ENCODE assay signal across 10 cellular contexts in genomic region chr7:101125989-101126650, GRCh38. TPM values are rescaled to one million over a fixed set of nuclear protein-coding genes. Genes with fewer than 3 reads are reported as not detected.
A peak's percentile ranks its signal among the peaks of the same experiment; 100 is the strongest.
DNase-seq lines count a peak whose midpoint lies in the region; ATAC-seq, FAIRE-seq and TF ChIP-seq lines count a peak whose summit lies in the region.
"Had no signal": no experiment of that assay in that cellular context is flagged by ENCODE, and none has a peak within 500 bp of the region (broad histone marks: within the 10 kb centered on the region; RNA-seq: fewer than 3 reads in every experiment).

No MANE protein-coding gene starts in this region.

- no peaks in the 10 kb centered on the region for H3K79me2 ChIP-seq in K562 (ENCODE audit: control insufficient read depth, insufficient read depth, low read length)

- no peak for TF ChIP-seq CTCF in K562 (IDR thresholded peaks at IDR 0.05 in 2 of 3, conservative IDR thresholded peaks at IDR 0.05 in 1 of 3; ENCODE audit: insufficient read depth in 2 of 3, low read depth in 1 of 3, low read length in 3 of 3)
- TF ChIP-seq CTCF in left lung (IDR thresholded peaks at IDR 0.05): no peak
- peak in 1 of 5 experiments; percentile 3 for TF ChIP-seq CTCF in tibial nerve (IDR thresholded peaks at IDR 0.05)

- H3K27me3 ChIP-seq in K562 (ENCODE audit: control insufficient read depth in 2 of 2, insufficient read depth in 2 of 2, low read length in 2 of 2): no peaks in the 10 kb centered on the region
- peaks cover 0 to 58% of the 10 kb centered on the region in 2 donors for H3K27me3 ChIP-seq in left lung
- H3K27me3 ChIP-seq in tibial nerve: no peaks in the 10 kb centered on the region

- peak overlapping the region; percentile 79; the same call in 1 of the 2 replicates for H3K4me2 ChIP-seq in K562 (ENCODE audit: insufficient read depth, low read length)

- H3K27me3 Mint-ChIP-seq in T-helper 2 cell treated with Interferon-gamma antibody and Interleukin-4, amounts not matched to agents 5 μg/mL and 100 μg/mL, for 36 hours (ENCODE audit: low read depth): peaks cover 44% of the 10 kb centered on the region
- H3K27me3 Mint-ChIP-seq in IgD-negative memory B cell: peaks cover 32% of the 10 kb centered on the region

- 56% methylated on average over 13 of the region's 15 CpGs for WGBS in K562 (ENCODE audit: insufficient coverage, low coverage, missing lambda C conversion rate)
- 25 to 44% methylated on average over 15 of the region's 15 CpGs for WGBS in tibial nerve, 2 donors

- H2AFZ ChIP-seq in K562 (ENCODE audit: low read depth, low read length): peak overlapping the region; percentile 94

- ATAC-seq in K562: peak; percentile 19
- peak; percentile 38 for ATAC-seq in left lung

- no peak for TF ChIP-seq RAD21 in K562 (CRISPR knock-in tag; conservative IDR thresholded peaks at IDR 0.05 in 1 of 2, IDR thresholded peaks at IDR 0.05 in 1 of 2)

- H3K27ac ChIP-seq in K562 (ENCODE audit: extremely low read depth, low read depth, low read length) (no peak overlapping the region), left lung (peak overlapping the region; percentile 63 to 83), tibial nerve (peak overlapping the region; percentile 29 to 81 (median 66))

- peaks cover 49% of the 10 kb centered on the region for H3K4me1 Mint-ChIP-seq in T-helper 2 cell treated with Interferon-gamma antibody and Interleukin-4, amounts not matched to agents 5 μg/mL and 100 μg/mL, for 36 hours (ENCODE audit: low read depth)
- H3K4me1 Mint-ChIP-seq in IgD-negative memory B cell: peaks cover 15 to 21% (median 17%) of the 10 kb centered on the region in 3 donors

- CTCF ChIA-PET in K562 (lab: Yijun Ruan, JAX; ENCODE audit: low intra/inter-chr PET ratio): no interaction called here

- H3K9ac ChIP-seq in K562 (ENCODE audit: insufficient read depth in 1 of 2, low read depth in 2 of 2, low read length in 2 of 2): peak overlapping the region; percentile 23 to 37; a peak in 2 of 4 replicates

- H3K4me3 Mint-ChIP-seq in T-helper 2 cell treated with Interferon-gamma antibody and Interleukin-4, amounts not matched to agents 5 μg/mL and 100 μg/mL, for 36 hours: peak overlapping the region; percentile 64
- H3K4me3 Mint-ChIP-seq in IgD-negative memory B cell: peak overlapping the region in 1 of 4 donors; percentile 73

- H3K4me1 ChIP-seq in K562 (replicated peaks in 1 of 2; ENCODE audit: control insufficient read depth in 2 of 2, insufficient read depth in 2 of 2, low read length in 2 of 2) (peaks cover 30 to 42% of the 10 kb centered on the region in 2 experiments), left lung (peaks cover 17 to 75% of the 10 kb centered on the region in 2 donors), tibial nerve (peaks cover 0 to 61% (median 25%) of the 10 kb centered on the region in 4 donors)

- no peaks in the 10 kb centered on the region for H3K36me3 Mint-ChIP-seq in T-helper 2 cell treated with Interferon-gamma antibody and Interleukin-4, amounts not matched to agents 5 μg/mL and 100 μg/mL, for 36 hours (ENCODE audit: low read depth)
- H3K36me3 Mint-ChIP-seq in IgD-negative memory B cell: no peaks in the 10 kb centered on the region

- DNase-seq in T-helper 2 cell treated with Interferon-gamma antibody and Interleukin-4, amounts not matched to agents 5 μg/mL and 100 μg/mL, for 36 hours (ENCODE audit: low spot score): no peak
- no peak for DNase-seq in T-helper 2 cell
- DNase-seq in K562 (ENCODE audit: extremely low read depth in 1 of 4, low spot score in 3 of 4): peak in 1 of 4 experiments; percentile 25
- DNase-seq in left lung: peak; percentile 75 to 77
- DNase-seq in tibial nerve (ENCODE audit: low spot score in 2 of 2): peak; percentile 47 to 65
- no peak for DNase-seq in stimulated activated CD4-positive, alpha-beta T cell treated with anti-CD3 and anti-CD28 coated beads, Interleukin-1b, Interleukin-23, amount 100 ng/mL, for 48 hours
- DNase-seq in NCI-H82 (lab: John Stamatoyannopoulos, UW): no peak

- in situ Hi-C loops in K562 (cut with MboI): no loop called here

- H3K27ac Mint-ChIP-seq in T-helper 2 cell treated with Interferon-gamma antibody and Interleukin-4, amounts not matched to agents 5 μg/mL and 100 μg/mL, for 36 hours: peak overlapping the region; percentile 18
- peak overlapping the region; percentile 2 to 20 (median 10) for H3K27ac Mint-ChIP-seq in IgD-negative memory B cell
- H3K27ac Mint-ChIP-seq: CD4-positive, alpha-beta T cell had no signal

- TF ChIP-seq EP300 in K562 (IDR thresholded peaks at IDR 0.05; ENCODE audit: low read length): no peak
- TF ChIP-seq EP300 in tibial nerve (IDR thresholded peaks at IDR 0.05): no peak

- POLR2A ChIA-PET in K562 (lab: Yijun Ruan, JAX): interaction anchor here (0.6 to 2.7 kb wide), 4 partner anchors 12 to 756 kb away, joined by 3 to 10 read pairs (median 4); no protein-coding TSS in a partner anchor

- H3K9me1 ChIP-seq in K562 (ENCODE audit: control insufficient read depth, insufficient read depth, low read length): no peaks in the 10 kb centered on the region

- BruUV-seq in K562 (replicated peaks; lab: Mats Ljungman, UMichigan): no TSS peak

- no peak for FAIRE-seq in K562 (lab: Jason Lieb, UNC)

- TF ChIP-seq POLR2A in K562 (conservative IDR thresholded peaks at IDR 0.05) (no peak), tibial nerve (IDR thresholded peaks at IDR 0.05) (no peak)

- H3K4me3 ChIP-seq in K562 (no peak overlapping the region), left lung (no peak overlapping the region), tibial nerve (peak overlapping the region in 1 of 4 donors; percentile 33)

- intact Hi-C loops in K562 (cut with micrococcal nuclease) (no loop called here), left lung (cut with DNase I) (no loop called here)

- no peaks in the 10 kb centered on the region for H3K9me3 Mint-ChIP-seq in T-helper 2 cell treated with Interferon-gamma antibody and Interleukin-4, amounts not matched to agents 5 μg/mL and 100 μg/mL, for 36 hours
- no peaks in the 10 kb centered on the region for H3K9me3 Mint-ChIP-seq in IgD-negative memory B cell
- H3K9me3 Mint-ChIP-seq: CD4-positive, alpha-beta T cell had no signal

- H3K36me3 ChIP-seq in K562 (ENCODE audit: control insufficient read depth, insufficient read depth, low read length) (no peaks in the 10 kb centered on the region), left lung (peaks cover 0 to 10% of the 10 kb centered on the region in 2 donors), tibial nerve (no peaks in the 10 kb centered on the region)

- no peaks in the 10 kb centered on the region for H4K20me1 ChIP-seq in K562 (replicated peaks; ENCODE audit: control insufficient read depth, insufficient read depth, low read length)

- H3K9me3 ChIP-seq in K562 (replicated peaks; ENCODE audit: control insufficient read depth, insufficient read depth, low read depth, low read length) (no peaks in the 10 kb centered on the region), left lung (no peaks in the 10 kb centered on the region), tibial nerve (no peaks in the 10 kb centered on the region)

RNA-seq across cellular contexts. Expression of gene SERPINE1, which starts 0.8 kb away (rescaled TPM):
- not detected for polyA plus RNA-seq in IgD-negative memory B cell
- 3.1 and 8.6 TPM in 2 replicates for total RNA-seq in K562 (2011; cell fraction: chromatin; rRNA removed; ENCODE audit: low replicate concordance)
- total RNA-seq in K562 (2011; cell fraction: nucleolus; rRNA removed): 5.8 and 14.3 TPM in 2 replicates
- total RNA-seq in K562 (2011; cell fraction: nucleoplasm; rRNA removed): 5.1 and 8.0 TPM in 2 replicates
- total RNA-seq in K562 (2014; rRNA removed): 0.73 and 0.91 TPM in 2 replicates
- 0.44 and 0.67 TPM in 2 replicates for total RNA-seq in K562 (2014; rRNA removed; fragmentation: Illumina TruSeq; extraction: Trizol)
- 0.22 and 0.23 TPM in 2 replicates for total RNA-seq in K562 (2015; rRNA removed; fragmentation: Illumina TruSeq; extraction: Trizol)
- total RNA-seq in K562 (2021): 0.98 and 1.3 TPM in 2 replicates
- polyA plus RNA-seq in K562 (2011; rRNA removed): 2.2 and 4.8 TPM in 2 replicates
- polyA plus RNA-seq in K562 (2011; cell fraction: cytosol; rRNA removed): 3.0 and 10.7 TPM in 2 replicates
- 1.2 and 5.4 TPM in 2 replicates for polyA plus RNA-seq in K562 (2011; cell fraction: nucleus; rRNA removed)
- polyA plus RNA-seq in K562 (2012): 2.2 and 4.3 TPM in 2 replicates
- polyA plus RNA-seq in K562 (2014; fragmentation: Illumina TruSeq; extraction: Trizol): 1.0 and 1.1 TPM in 2 replicates
- 1 to 10 TPM in 1 of 2 experiments, under 1 TPM in 1; 0.89 to 1.6 TPM for polyA plus RNA-seq in K562 (2014; fragmentation: Nextera tagmentation; extraction: Ambion mirVana)
- polyA plus RNA-seq in K562 (2014; rRNA removed): 0.54 and 0.62 TPM in 2 replicates
- polyA minus RNA-seq in K562 (2011; rRNA and poly(A)+ RNA removed): 1.5 and 6.2 TPM in 2 replicates
- 5.0 and 5.4 TPM in 2 replicates for polyA minus RNA-seq in K562 (2011; cell fraction: cytosol; rRNA and poly(A)+ RNA removed)
- 0.44 and 1.6 TPM in 2 replicates for polyA minus RNA-seq in K562 (2011; cell fraction: nucleus; rRNA and poly(A)+ RNA removed)
- 10 to 100 TPM; 59.4 to 80.5 TPM for total RNA-seq in left lung
- 10 to 100 TPM in 2 of 4 donors, 1 to 10 TPM in 2; 3.3 to 13.9 (median 8.1) TPM for total RNA-seq in tibial nerve

RNA-seq across cellular contexts. Expression of gene AP1S1, which starts 28.2 kb away (rescaled TPM):
- polyA plus RNA-seq in IgD-negative memory B cell: 8.3 TPM
- 16.8 and 29.1 TPM in 2 replicates for total RNA-seq in K562 (2011; cell fraction: chromatin; rRNA removed; ENCODE audit: low replicate concordance)
- 29.0 and 30.9 TPM in 2 replicates for total RNA-seq in K562 (2011; cell fraction: nucleolus; rRNA removed)
- 25.1 and 27.9 TPM in 2 replicates for total RNA-seq in K562 (2011; cell fraction: nucleoplasm; rRNA removed)
- 149 and 163 TPM in 2 replicates for total RNA-seq in K562 (2014; rRNA removed)
- total RNA-seq in K562 (2014; rRNA removed; fragmentation: Illumina TruSeq; extraction: Trizol): 68.6 and 77.7 TPM in 2 replicates
- total RNA-seq in K562 (2015; rRNA removed; fragmentation: Illumina TruSeq; extraction: Trizol): 71.8 and 71.9 TPM in 2 replicates
- total RNA-seq in K562 (2021): 89.4 and 91.2 TPM in 2 replicates
- polyA plus RNA-seq in K562 (2011; rRNA removed): 113 and 121 TPM in 2 replicates
- polyA plus RNA-seq in K562 (2011; cell fraction: cytosol; rRNA removed): 106 and 108 TPM in 2 replicates
- polyA plus RNA-seq in K562 (2011; cell fraction: nucleus; rRNA removed): 56.4 and 60.9 TPM in 2 replicates
- 106 and 166 TPM in 2 replicates for polyA plus RNA-seq in K562 (2012)
- polyA plus RNA-seq in K562 (2014; fragmentation: Illumina TruSeq; extraction: Trizol): 79.8 and 104 TPM in 2 replicates
- polyA plus RNA-seq in K562 (2014; fragmentation: Nextera tagmentation; extraction: Ambion mirVana): 10 to 100 TPM in 1 of 2 experiments, 1 to 10 TPM in 1; 4.4 to 13.6 TPM
- 125 and 188 TPM in 2 replicates for polyA plus RNA-seq in K562 (2014; rRNA removed)
- polyA minus RNA-seq in K562 (2011; rRNA and poly(A)+ RNA removed): 53.4 and 71.7 TPM in 2 replicates
- polyA minus RNA-seq in K562 (2011; cell fraction: cytosol; rRNA and poly(A)+ RNA removed): 25.1 and 29.0 TPM in 2 replicates
- polyA minus RNA-seq in K562 (2011; cell fraction: nucleus; rRNA and poly(A)+ RNA removed): 5.1 and 9.2 TPM in 2 replicates
- 10 to 100 TPM; 39.4 to 48.7 TPM for total RNA-seq in left lung
- total RNA-seq in tibial nerve: 10 to 100 TPM; 14.5 to 35.4 (median 22.7) TPM

RNA-seq across cellular contexts. Expression of gene VGF, which starts 39.2 kb away (rescaled TPM):
- polyA plus RNA-seq in IgD-negative memory B cell (not detected), K562 (2011; rRNA removed) (0.14 and 0.23 TPM in 2 replicates), K562 (2014; fragmentation: Illumina TruSeq; extraction: Trizol) (0.34 and 0.79 TPM in 2 replicates), K562 (2014; fragmentation: Nextera tagmentation; extraction: Ambion mirVana) (under 1 TPM; 0.03 to 0.08 TPM), K562 (2014; rRNA removed) (1.4 and 1.7 TPM in 2 replicates)
- total RNA-seq in K562 (2011; cell fraction: chromatin; rRNA removed; ENCODE audit: low replicate concordance): 0.81 and 4.0 TPM in 2 replicates
- 3.8 and 7.2 TPM in 2 replicates for total RNA-seq in K562 (2011; cell fraction: nucleolus; rRNA removed)
- total RNA-seq in K562 (2011; cell fraction: nucleoplasm; rRNA removed): 1.1 and 2.2 TPM in 2 replicates
- total RNA-seq in K562 (2014; rRNA removed) (1.8 and 2.8 TPM in 2 replicates), K562 (2014; rRNA removed; fragmentation: Illumina TruSeq; extraction: Trizol) (0.19 and 0.22 TPM in 2 replicates), K562 (2015; rRNA removed; fragmentation: Illumina TruSeq; extraction: Trizol) (0.40 and 0.45 TPM in 2 replicates), K562 (2021) (4.2 and 5.7 TPM in 2 replicates), left lung (not detected), tibial nerve (1 to 10 TPM in 1 of 4 donors, not detected in 3; 1.0 TPM)
- polyA plus RNA-seq in K562 (2011; cell fraction: cytosol; rRNA removed): 0.10 and 1.1 TPM in 2 replicates
- 0.65 and 2.1 TPM in 2 replicates for polyA plus RNA-seq in K562 (2011; cell fraction: nucleus; rRNA removed)
- 1.6 and 7.3 TPM in 2 replicates for polyA plus RNA-seq in K562 (2012)
- polyA minus RNA-seq in K562 (2011; rRNA and poly(A)+ RNA removed): not detected in 2 replicates
- 0.73 and 1.7 TPM in 2 replicates for polyA minus RNA-seq in K562 (2011; cell fraction: cytosol; rRNA and poly(A)+ RNA removed)
- 0.89 and 0.94 TPM in 2 replicates for polyA minus RNA-seq in K562 (2011; cell fraction: nucleus; rRNA and poly(A)+ RNA removed)
- total RNA-seq: CD4-positive, alpha-beta T cell had no signal

RNA-seq across cellular contexts. Expression of gene TRIM56, which starts 40.8 kb away (rescaled TPM):
- polyA plus RNA-seq in IgD-negative memory B cell (15.0 TPM), K562 (2011; rRNA removed) (4.5 and 6.4 TPM in 2 replicates), K562 (2014; fragmentation: Illumina TruSeq; extraction: Trizol) (13.3 and 15.1 TPM in 2 replicates), K562 (2014; fragmentation: Nextera tagmentation; extraction: Ambion mirVana) (1 to 10 TPM; 2.0 to 2.7 TPM), K562 (2014; rRNA removed) (10.3 and 12.5 TPM in 2 replicates)
- total RNA-seq in K562 (2011; cell fraction: chromatin; rRNA removed; ENCODE audit: low replicate concordance): 30.8 and 42.4 TPM in 2 replicates
- total RNA-seq in K562 (2011; cell fraction: nucleolus; rRNA removed): 23.3 and 25.4 TPM in 2 replicates
- 26.5 and 28.8 TPM in 2 replicates for total RNA-seq in K562 (2011; cell fraction: nucleoplasm; rRNA removed)
- total RNA-seq in K562 (2014; rRNA removed) (13.3 and 13.8 TPM in 2 replicates), K562 (2014; rRNA removed; fragmentation: Illumina TruSeq; extraction: Trizol) (8.2 and 11.6 TPM in 2 replicates), K562 (2015; rRNA removed; fragmentation: Illumina TruSeq; extraction: Trizol) (10.4 and 12.1 TPM in 2 replicates), K562 (2021) (26.6 and 29.7 TPM in 2 replicates), left lung (10 to 100 TPM; 42.8 to 55.6 TPM), tibial nerve (10 to 100 TPM; 18.6 to 32.4 (median 29.5) TPM)
- 2.3 and 6.2 TPM in 2 replicates for polyA plus RNA-seq in K562 (2011; cell fraction: cytosol; rRNA removed)
- polyA plus RNA-seq in K562 (2011; cell fraction: nucleus; rRNA removed): 5.8 and 11.0 TPM in 2 replicates
- 23.0 and 23.6 TPM in 2 replicates for polyA plus RNA-seq in K562 (2012)
- polyA minus RNA-seq in K562 (2011; rRNA and poly(A)+ RNA removed): 9.8 and 19.8 TPM in 2 replicates
- 5.8 and 8.5 TPM in 2 replicates for polyA minus RNA-seq in K562 (2011; cell fraction: cytosol; rRNA and poly(A)+ RNA removed)
- 7.5 and 7.7 TPM in 2 replicates for polyA minus RNA-seq in K562 (2011; cell fraction: nucleus; rRNA and poly(A)+ RNA removed)

RNA-seq across cellular contexts. Expression of gene NAT16, which starts 54.0 kb away (rescaled TPM):
- not detected for polyA plus RNA-seq in IgD-negative memory B cell
- not detected in 2 replicates for total RNA-seq in K562 (2011; cell fraction: chromatin; rRNA removed; ENCODE audit: low replicate concordance)
- not detected in 2 replicates for total RNA-seq in K562 (2011; cell fraction: nucleolus; rRNA removed)
- not detected in 2 replicates for total RNA-seq in K562 (2011; cell fraction: nucleoplasm; rRNA removed)
- not detected in 2 replicates for total RNA-seq in K562 (2014; rRNA removed)
- not detected in 2 replicates for total RNA-seq in K562 (2014; rRNA removed; fragmentation: Illumina TruSeq; extraction: Trizol)
- total RNA-seq in K562 (2015; rRNA removed; fragmentation: Illumina TruSeq; extraction: Trizol): not detected in 2 replicates
- total RNA-seq in K562 (2021): not detected in 2 replicates
- not detected in 2 replicates for polyA plus RNA-seq in K562 (2011; rRNA removed)
- not detected in 2 replicates for polyA plus RNA-seq in K562 (2011; cell fraction: cytosol; rRNA removed)
- polyA plus RNA-seq in K562 (2011; cell fraction: nucleus; rRNA removed): 0.07 TPM in 1 of 2 replicates, not detected in the other
- polyA plus RNA-seq in K562 (2012): 0.07 and 0.08 TPM in 2 replicates
- polyA plus RNA-seq in K562 (2014; fragmentation: Illumina TruSeq; extraction: Trizol): not detected in 2 replicates
- under 1 TPM in 1 of 2 experiments, not detected in 1; 0.04 TPM for polyA plus RNA-seq in K562 (2014; fragmentation: Nextera tagmentation; extraction: Ambion mirVana)
- not detected in 2 replicates for polyA plus RNA-seq in K562 (2014; rRNA removed)
- not detected in 2 replicates for polyA minus RNA-seq in K562 (2011; rRNA and poly(A)+ RNA removed)
- not detected in 2 replicates for polyA minus RNA-seq in K562 (2011; cell fraction: cytosol; rRNA and poly(A)+ RNA removed)
- not detected in 2 replicates for polyA minus RNA-seq in K562 (2011; cell fraction: nucleus; rRNA and poly(A)+ RNA removed)
- not detected for total RNA-seq in left lung
- total RNA-seq in tibial nerve: not detected
- total RNA-seq: activated CD8-positive, alpha-beta memory T cell treated with anti-CD3 and anti-CD28 coated beads for 36 hours; CD4-positive, alpha-beta T cell had no signal

Comparison
In these comparisons a context has a peak if more than half of its experiments do, and no peak if none do; other contexts are left out.
1. DNase-seq: peak in left lung (2 of 2) and tibial nerve (2 of 2); none in T-helper 2 cell treated with Interferon-gamma antibody and Interleukin-4, amounts not matched to agents 5 μg/mL and 100 μg/mL, for 36 hours (single experiment), T-helper 2 cell (0 of 5), stimulated activated CD4-positive, alpha-beta T cell treated with anti-CD3 and anti-CD28 coated beads, Interleukin-1b, Interleukin-23, amount 100 ng/mL, for 48 hours (single experiment) and NCI-H82 (single experiment).